Comparison of ENCODE assay signal across 24 cellular contexts in the genomic region with DNA sequence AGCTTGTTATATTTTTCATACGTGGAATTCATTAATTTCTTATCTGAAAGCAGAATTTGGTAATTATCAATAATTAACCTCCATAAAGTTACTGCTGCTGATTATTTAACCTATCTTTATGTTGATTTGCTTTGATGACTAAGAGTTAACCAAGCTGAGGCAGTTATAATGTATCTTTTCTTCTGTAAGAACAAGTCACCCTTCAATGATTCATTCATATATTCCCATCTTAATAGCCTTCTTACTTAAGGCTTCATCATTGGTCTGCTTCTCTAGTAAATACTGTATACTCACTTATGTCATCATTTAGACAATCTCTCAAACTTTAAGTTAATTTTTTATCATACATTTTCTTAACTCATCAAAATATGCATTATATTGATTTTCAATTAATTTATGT.
"Had no signal": no experiment of that assay in that cellular context is flagged by ENCODE, and none has a peak within 500 bp of the region (broad histone marks: within the 10 kb centered on the region; RNA-seq: fewer than 3 reads in every experiment).

No MANE protein-coding gene starts in this region.

- H3K27me3 Mint-ChIP-seq: activated CD4-positive, alpha-beta memory T cell treated with anti-CD3 and anti-CD28 coated beads, Interleukin-2, amount 10 ng/mL, durations not matched to agents 7 days and 5 days; activated CD8-positive, alpha-beta memory T cell treated with anti-CD3 and anti-CD28 coated beads, Interleukin-2, amount 10 ng/mL, durations not matched to agents 7 days and 5 days; activated naive CD8-positive, alpha-beta T cell; brain; naive thymus-derived CD4-positive, alpha-beta T cell had no signal

- DNase-seq: activated CD4-positive, alpha-beta memory T cell treated with anti-CD3 and anti-CD28 coated beads, Interleukin-2, amount 10 ng/mL, durations not matched to agents 7 days and 5 days; activated CD4-positive, alpha-beta T cell treated with anti-CD3 and anti-CD28 coated beads for 48 hours; activated CD4-positive, CD25-positive, alpha-beta regulatory T cell; activated CD8-positive, alpha-beta memory T cell treated with anti-CD3 and anti-CD28 coated beads, Interleukin-2, amount 10 ng/mL, durations not matched to agents 7 days and 5 days; amygdala; central memory CD4-positive, alpha-beta T cell; colonic mucosa; heart right ventricle; immature natural killer cell; mesendoderm; naive thymus-derived CD4-positive, alpha-beta T cell; psoas muscle; right lobe of liver; stimulated activated CD4-positive, alpha-beta T cell treated with anti-CD3 and anti-CD28 coated beads, Interleukin-4, amount 100 ng/mL, for 24 hours; thyroid gland had no signal

- FAIRE-seq: endometrium had no signal

- ATAC-seq: activated CD8-positive, alpha-beta memory T cell treated with anti-CD3 and anti-CD28 coated beads, Interleukin-2, amount 10 ng/mL, durations not matched to agents 7 days and 5 days; esophagus mucosa; heart right ventricle; naive thymus-derived CD4-positive, alpha-beta T cell; psoas muscle; right lobe of liver; stimulated activated effector memory CD8-positive, alpha-beta T cell treated with anti-CD3 and anti-CD28 coated beads, Interleukin-12 subunit alpha, Interleukin-12 subunit beta, amount 100 ng/mL, for 72 hours had no signal

- H3K36me3 ChIP-seq: colonic mucosa, heart right ventricle, neural progenitor cell, right lobe of liver, thyroid gland, vagina had no signal

- H3K4me2 ChIP-seq: neural progenitor cell, smooth muscle cell had no signal

- H3K27ac ChIP-seq: colonic mucosa, heart right ventricle, neural progenitor cell, psoas muscle, right lobe of liver, thyroid gland, vagina had no signal

- H3K27me3 ChIP-seq: colonic mucosa, heart right ventricle, neural progenitor cell, right lobe of liver, thyroid gland, vagina had no signal

- H2AFZ ChIP-seq: neural progenitor cell had no signal

- H3K4me1 ChIP-seq: colonic mucosa, heart right ventricle, neural progenitor cell, psoas muscle, right lobe of liver, thyroid gland, vagina had no signal

- H3K27ac Mint-ChIP-seq: activated CD4-positive, alpha-beta memory T cell treated with anti-CD3 and anti-CD28 coated beads, Interleukin-2, amount 10 ng/mL, durations not matched to agents 7 days and 5 days; activated CD8-positive, alpha-beta memory T cell treated with anti-CD3 and anti-CD28 coated beads, Interleukin-2, amount 10 ng/mL, durations not matched to agents 7 days and 5 days; activated naive CD8-positive, alpha-beta T cell; brain; immature natural killer cell; naive thymus-derived CD4-positive, alpha-beta T cell; neural progenitor cell; stimulated activated effector memory CD8-positive, alpha-beta T cell treated with anti-CD3 and anti-CD28 coated beads, Interleukin-12 subunit alpha, Interleukin-12 subunit beta, amount 100 ng/mL, for 72 hours; T-helper 2 cell treated with Interferon-gamma antibody and Interleukin-4, amounts not matched to agents 5 μg/mL and 100 μg/mL, for 36 hours had no signal

- H3K4me3 ChIP-seq: colonic mucosa, heart right ventricle, neural progenitor cell, psoas muscle, right lobe of liver, smooth muscle cell, thyroid gland, vagina had no signal

- H3K9me3 ChIP-seq: colonic mucosa, psoas muscle, right lobe of liver, thyroid gland, vagina had no signal

- H3K36me3 Mint-ChIP-seq: activated CD8-positive, alpha-beta memory T cell treated with anti-CD3 and anti-CD28 coated beads, Interleukin-2, amount 10 ng/mL, durations not matched to agents 7 days and 5 days; activated naive CD8-positive, alpha-beta T cell; brain; immature natural killer cell; naive thymus-derived CD4-positive, alpha-beta T cell; neural progenitor cell; stimulated activated effector memory CD8-positive, alpha-beta T cell treated with anti-CD3 and anti-CD28 coated beads, Interleukin-12 subunit alpha, Interleukin-12 subunit beta, amount 100 ng/mL, for 72 hours had no signal

- H3K4me1 Mint-ChIP-seq: activated CD4-positive, alpha-beta memory T cell treated with anti-CD3 and anti-CD28 coated beads, Interleukin-2, amount 10 ng/mL, durations not matched to agents 7 days and 5 days; activated CD8-positive, alpha-beta memory T cell treated with anti-CD3 and anti-CD28 coated beads, Interleukin-2, amount 10 ng/mL, durations not matched to agents 7 days and 5 days; immature natural killer cell; naive thymus-derived CD4-positive, alpha-beta T cell; stimulated activated effector memory CD8-positive, alpha-beta T cell treated with anti-CD3 and anti-CD28 coated beads, Interleukin-12 subunit alpha, Interleukin-12 subunit beta, amount 100 ng/mL, for 72 hours had no signal

- H3K4me3 Mint-ChIP-seq: activated CD4-positive, alpha-beta memory T cell treated with anti-CD3 and anti-CD28 coated beads, Interleukin-2, amount 10 ng/mL, durations not matched to agents 7 days and 5 days; activated CD8-positive, alpha-beta memory T cell treated with anti-CD3 and anti-CD28 coated beads, Interleukin-2, amount 10 ng/mL, durations not matched to agents 7 days and 5 days; activated naive CD8-positive, alpha-beta T cell; brain; immature natural killer cell; naive thymus-derived CD4-positive, alpha-beta T cell; neural progenitor cell; stimulated activated effector memory CD8-positive, alpha-beta T cell treated with anti-CD3 and anti-CD28 coated beads, Interleukin-12 subunit alpha, Interleukin-12 subunit beta, amount 100 ng/mL, for 72 hours; T-helper 2 cell treated with Interferon-gamma antibody and Interleukin-4, amounts not matched to agents 5 μg/mL and 100 μg/mL, for 36 hours had no signal
